Comparison of ENCODE assay signal across 19 cellular contexts in the genomic region with DNA sequence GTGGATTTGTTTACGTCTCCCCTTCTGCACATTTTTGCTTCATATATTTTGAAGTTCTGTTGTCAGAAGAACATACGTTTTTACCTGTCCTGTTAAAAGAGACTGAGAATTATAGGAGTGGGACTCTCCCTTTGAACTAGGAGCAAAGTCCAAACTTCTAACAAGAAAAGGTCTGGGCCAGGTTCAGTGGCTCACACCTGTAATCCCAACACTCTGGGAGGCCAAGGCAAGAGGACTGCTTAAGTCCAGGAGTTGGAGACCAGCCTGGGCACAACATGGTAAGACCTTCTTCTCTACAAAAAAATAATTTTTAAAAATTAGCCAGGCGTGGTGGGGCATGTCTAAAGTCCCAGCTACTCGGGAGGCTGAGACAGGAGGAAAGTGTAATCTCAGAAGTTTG.
"Had no signal": no experiment of that assay in that cellular context is flagged by ENCODE, and none has a peak within 500 bp of the region (broad histone marks: within the 10 kb centered on the region; RNA-seq: fewer than 3 reads in every experiment).

No MANE protein-coding gene starts in this region.

- DNase-seq: IMR-90, Karpas-422, KG1, MM.1S, NCI-H1092 treated with DMSO at 0.1 percent for 48 hours, NCI-H1436, NCI-H187, NCI-H2029, NCI-H2081 treated with DMSO at 0.1 percent for 48 hours, NCI-H2171, NCI-H226, NCI-H446, NCI-H510A, NCI-H524 treated with DMSO at 0.1 percent for 48 hours, NCI-H69, NCI-H774, Right ventricle myocardium superior, RPMI8226, SIG-M5 had no signal
